In the genomic region with DNA sequence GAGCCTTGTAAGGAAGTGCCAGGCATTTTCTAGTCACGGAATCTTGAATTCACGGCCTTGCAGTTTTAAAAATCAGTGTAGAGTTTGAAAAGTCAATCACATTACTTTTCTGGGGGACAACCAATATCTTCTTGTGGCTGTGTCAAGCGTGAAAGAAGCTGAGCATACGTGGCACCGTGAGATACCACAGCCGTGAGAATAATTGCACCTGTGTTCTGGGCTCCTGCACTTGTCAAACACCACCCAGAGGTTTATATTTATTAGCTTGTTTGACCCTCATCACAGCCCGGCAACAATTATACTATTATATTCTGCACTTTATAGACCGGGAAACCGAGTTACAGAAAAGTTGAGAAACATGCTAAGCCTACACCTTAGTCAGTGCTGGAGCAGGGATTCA, we compare ENCODE assay signal across 25 cellular contexts.
"Had no signal": no experiment of that assay in that cellular context is flagged by ENCODE, and none has a peak within 500 bp of the region (broad histone marks: within the 10 kb centered on the region; RNA-seq: fewer than 3 reads in every experiment).

No MANE protein-coding gene starts in this region.

- ATAC-seq: heart right ventricle; naive thymus-derived CD4-positive, alpha-beta T cell; natural killer cell treated with Interleukin-12 subunit alpha and Interleukin-12 subunit beta and Interleukin-15 and Interleukin-18, amount 100 ng/mL, for 72 hours; right lobe of liver; stimulated activated naive B cell treated with anti-CD40 and anti-IgM and Interleukin-4, amounts not matched to agents 10 μg/mL and 1 μg/mL and 100 μg/mL, for 72 hours; stimulated activated naive CD8-positive, alpha-beta T cell treated with anti-CD3 and anti-CD28 coated beads, Interleukin-15, Interleukin-2, amounts not matched to agents 100 U/mL and 50 U/mL, for 24 hours had no signal

- H3K4me3 ChIP-seq: heart right ventricle, hepatocyte, left ventricle myocardium inferior, lung, ovary, prostate gland, right atrium auricular region, right lobe of liver, skin epidermis, stomach, suprapubic skin, thoracic aorta, tibial artery, vagina had no signal

- DNase-seq: heart right ventricle; islet precursor cell; left ventricle myocardium inferior; mesendoderm; naive thymus-derived CD4-positive, alpha-beta T cell; ovary; posterior cingulate gyrus; right lobe of liver; stimulated activated CD4-positive, alpha-beta T cell treated with anti-CD3 and anti-CD28 coated beads, Interleukin-12 subunit alpha, Interleukin-12 subunit beta, amount 100 ng/mL, for 4 hours; stimulated activated CD4-positive, alpha-beta T cell treated with anti-CD3 and anti-CD28 coated beads, Interleukin-15, amount 100 ng/mL, for 24 hours; stimulated activated CD4-positive, alpha-beta T cell treated with anti-CD3 and anti-CD28 coated beads, Interleukin-2, amount 100 ng/mL, for 24 hours; stimulated activated CD4-positive, alpha-beta T cell treated with anti-CD3 and anti-CD28 coated beads, Interleukin-4, amount 100 ng/mL, for 1 hour; stimulated activated naive B cell treated with anti-CD40 and anti-IgM and Interleukin-4, amounts not matched to agents 10 μg/mL and 1 μg/mL and 100 μg/mL, for 72 hours; stimulated activated naive CD8-positive, alpha-beta T cell treated with anti-CD3 and anti-CD28 coated beads, Interleukin-15, Interleukin-2, amounts not matched to agents 100 U/mL and 50 U/mL, for 24 hours; stomach; tibial artery had no signal

- H3K9me3 ChIP-seq: heart right ventricle, left ventricle myocardium inferior, ovary, prostate gland, right atrium auricular region, right lobe of liver, stomach, suprapubic skin, thoracic aorta, tibial artery, vagina had no signal

- H3K27ac ChIP-seq: heart right ventricle, hepatocyte, left ventricle myocardium inferior, ovary, prostate gland, right atrium auricular region, right lobe of liver, suprapubic skin, thoracic aorta, tibial artery, vagina had no signal

- H3K4me1 ChIP-seq: heart right ventricle, left ventricle myocardium inferior, prostate gland, right atrium auricular region, right lobe of liver, vagina had no signal

- H3K27me3 ChIP-seq: hepatocyte, ovary, right atrium auricular region, right lobe of liver, stomach, suprapubic skin, tibial artery, vagina had no signal

- H3K36me3 ChIP-seq: heart right ventricle, left ventricle myocardium inferior, ovary, prostate gland, right atrium auricular region, right lobe of liver, stomach, suprapubic skin, thoracic aorta, tibial artery, vagina had no signal
